ENCODE assay signal across 1 cellular context in the genomic region with DNA sequence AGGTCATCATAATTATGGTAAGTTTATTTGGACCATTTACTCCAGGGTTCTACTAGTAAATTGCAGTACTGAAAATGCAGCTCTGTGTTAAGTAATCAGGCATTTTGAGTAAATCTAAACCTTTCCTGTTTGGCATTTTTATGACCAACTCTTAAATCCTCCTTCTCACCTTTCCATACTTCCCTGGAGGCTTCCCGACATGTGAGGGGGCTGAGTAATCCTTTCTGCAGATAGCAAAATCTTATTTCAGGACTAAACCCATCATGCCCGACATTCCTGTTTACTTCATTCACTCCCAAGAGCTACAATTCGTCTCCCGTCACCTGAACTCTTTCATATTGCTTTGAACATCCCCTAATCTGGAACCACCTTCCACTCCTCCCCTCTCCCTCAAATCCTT.
TF ChIP-seq lines count a peak whose summit lies in the region.

No MANE protein-coding gene starts in this region.

TF ChIP-seq in HepG2, 621 proteins besides CTCF, POLR2A, EP300 and RAD21:
- no peak for TF ChIP-seq FOXO1 (CRISPR knock-in tag; IDR thresholded peaks at IDR 0.05)
- TF ChIP-seq HCFC1 (IDR thresholded peaks at IDR 0.05; ENCODE audit: low read depth, low read length): no peak
- no peak for TF ChIP-seq ZNF839 (CRISPR knock-in tag; IDR thresholded peaks at IDR 0.05; ENCODE audit: borderline replicate concordance)
- no peak for TF ChIP-seq ARID2 (CRISPR knock-in tag; IDR thresholded peaks at IDR 0.05; ENCODE audit: borderline replicate concordance)
- TF ChIP-seq HBP1 (CRISPR knock-in tag; IDR thresholded peaks at IDR 0.05; ENCODE audit: low read depth): no peak
- TF ChIP-seq, protein P1, sequence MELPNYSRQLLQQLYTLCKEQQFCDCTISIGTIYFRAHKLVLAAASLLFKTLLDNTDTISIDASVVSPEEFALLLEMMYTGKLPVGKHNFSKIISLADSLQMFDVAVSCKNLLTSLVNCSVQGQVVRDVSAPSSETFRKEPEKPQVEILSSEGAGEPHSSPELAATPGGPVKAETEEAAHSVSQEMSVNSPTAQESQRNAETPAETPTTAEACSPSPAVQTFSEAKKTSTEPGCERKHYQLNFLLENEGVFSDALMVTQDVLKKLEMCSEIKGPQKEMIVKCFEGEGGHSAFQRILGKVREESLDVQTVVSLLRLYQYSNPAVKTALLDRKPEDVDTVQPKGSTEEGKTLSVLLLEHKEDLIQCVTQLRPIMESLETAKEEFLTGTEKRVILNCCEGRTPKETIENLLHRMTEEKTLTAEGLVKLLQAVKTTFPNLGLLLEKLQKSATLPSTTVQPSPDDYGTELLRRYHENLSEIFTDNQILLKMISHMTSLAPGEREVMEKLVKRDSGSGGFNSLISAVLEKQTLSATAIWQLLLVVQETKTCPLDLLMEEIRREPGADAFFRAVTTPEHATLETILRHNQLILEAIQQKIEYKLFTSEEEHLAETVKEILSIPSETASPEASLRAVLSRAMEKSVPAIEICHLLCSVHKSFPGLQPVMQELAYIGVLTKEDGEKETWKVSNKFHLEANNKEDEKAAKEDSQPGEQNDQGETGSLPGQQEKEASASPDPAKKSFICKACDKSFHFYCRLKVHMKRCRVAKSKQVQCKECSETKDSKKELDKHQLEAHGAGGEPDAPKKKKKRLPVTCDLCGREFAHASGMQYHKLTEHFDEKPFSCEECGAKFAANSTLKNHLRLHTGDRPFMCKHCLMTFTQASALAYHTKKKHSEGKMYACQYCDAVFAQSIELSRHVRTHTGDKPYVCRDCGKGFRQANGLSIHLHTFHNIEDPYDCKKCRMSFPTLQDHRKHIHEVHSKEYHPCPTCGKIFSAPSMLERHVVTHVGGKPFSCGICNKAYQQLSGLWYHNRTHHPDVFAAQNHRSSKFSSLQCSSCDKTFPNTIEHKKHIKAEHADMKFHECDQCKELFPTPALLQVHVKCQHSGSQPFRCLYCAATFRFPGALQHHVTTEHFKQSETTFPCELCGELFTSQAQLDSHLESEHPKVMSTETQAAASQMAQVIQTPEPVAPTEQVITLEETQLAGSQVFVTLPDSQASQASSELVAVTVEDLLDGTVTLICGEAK (IDR thresholded peaks at IDR 0.05): no peak
- TF ChIP-seq, protein P1 (CRISPR knock-in tag; IDR thresholded peaks at IDR 0.05): no peak
